ENCODE assay signal across 9 cellular contexts in the genomic region with DNA sequence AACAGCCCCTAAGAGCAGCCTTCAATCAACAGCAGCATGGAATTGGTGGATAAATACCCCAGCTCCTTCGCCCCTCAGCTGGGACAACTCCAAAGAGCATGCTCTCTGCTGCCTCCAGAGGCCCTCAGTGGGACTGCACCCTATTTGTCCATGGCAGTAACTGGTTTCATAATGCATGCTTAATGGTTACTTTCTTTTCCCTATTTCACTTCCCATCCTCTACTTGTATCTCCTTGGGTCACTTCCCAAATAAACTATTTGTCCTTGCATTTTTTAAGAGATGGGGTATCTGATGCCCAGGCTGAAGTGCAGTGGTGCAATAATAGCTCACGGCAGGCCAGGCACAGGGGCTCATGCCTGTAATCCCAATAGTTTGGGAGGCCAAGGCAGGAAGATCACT. TPM values are rescaled to one million over a fixed set of nuclear protein-coding genes. Genes with fewer than 3 reads are reported as not detected.
A peak's percentile ranks its signal among the peaks of the same experiment; 100 is the strongest.
DNase-seq lines count a peak whose midpoint lies in the region; ATAC-seq and TF ChIP-seq lines count a peak whose summit lies in the region.
"Had no signal": no experiment of that assay in that cellular context is flagged by ENCODE, and none has a peak within 500 bp of the region (broad histone marks: within the 10 kb centered on the region; RNA-seq: fewer than 3 reads in every experiment).

No MANE protein-coding gene starts in this region.

- no peaks in the 10 kb centered on the region for H3K9me3 ChIP-seq in MM.1S (replicated peaks; ENCODE audit: insufficient read depth, low read length)
- H3K9me3 ChIP-seq in upper lobe of right lung, result no peaks in the 10 kb centered on the region

- H3K27ac ChIP-seq in MM.1S (ENCODE audit: low read length), result no peak overlapping the region
- no peak overlapping the region for H3K27ac ChIP-seq in upper lobe of right lung
- H3K27ac ChIP-seq: SK-N-MC had no signal

- peak; percentile 96 for TF ChIP-seq CTCF in MM.1S (IDR thresholded peaks at IDR 0.05; ENCODE audit: low read length)
- peak; percentile 94 for TF ChIP-seq CTCF in natural killer cell (IDR thresholded peaks at IDR 0.05)
- TF ChIP-seq CTCF in upper lobe of right lung (IDR thresholded peaks at IDR 0.05), result peak; percentile 88

- no peaks in the 10 kb centered on the region for H3K79me2 ChIP-seq in MM.1S (ENCODE audit: low read length)

- H3K4me2 ChIP-seq in MM.1S (ENCODE audit: low read depth, low read length), result peak overlapping the region; percentile 25; the same call in 1 of the 2 replicates

- CTCF ChIA-PET in activated CD4-positive, alpha-beta T cell treated with anti-CD3 and anti-CD28 coated beads for 36 hours (lab: Charles Lee), result interaction anchor here (0.6 to 3.4 kb wide), 22 partner anchors 9 to 586 kb away, joined by 3 to 23 read pairs (median 4); a partner anchor contains a TSS

- no peak overlapping the region for H2AFZ ChIP-seq in MM.1S (ENCODE audit: low read length)

- intact Hi-C loops in activated CD4-positive, alpha-beta T cell treated with anti-CD3 and anti-CD28 coated beads for 36 hours (cut with DNase I, micrococcal nuclease), result loop anchor here in 1 of 2 experiments (2.0 kb wide), 1 partner anchor 16 kb away; no protein-coding TSS in a partner anchor
- intact Hi-C loops in dendritic cell treated with granulocyte-macrophage colony-stimulating factor and Interleukin-4, amounts not matched to agents 40 ng/mL and 50 ng/mL, for 4 days (cut with micrococcal nuclease), result loop anchor here (5.0 kb wide), 1 partner anchor 120 kb away; no protein-coding TSS in a partner anchor
- intact Hi-C loops in natural killer cell (cut with micrococcal nuclease) (no loop called here), upper lobe of right lung (cut with DNase I) (no loop called here)

- H3K27me3 ChIP-seq in MM.1S (replicated peaks; ENCODE audit: insufficient read depth, low read length) (peaks cover 9% of the 10 kb centered on the region), upper lobe of right lung (no peaks in the 10 kb centered on the region)

- H3K4me1 ChIP-seq in MM.1S (ENCODE audit: low read length), result 0 out of 2 replicates have a peak, but pooled peaks cover 3% of the 10 kb centered on the region
- H3K4me1 ChIP-seq in upper lobe of right lung, result peaks cover 13% of the 10 kb centered on the region

- DNase-seq in ELF-1 (ENCODE audit: low read depth, low spot score) (peak; percentile 37), MM.1S (peak; percentile 60), natural killer cell (peak; percentile 77), upper lobe of right lung (peak; percentile 81)
- DNase-seq in activated CD4-positive, alpha-beta T cell treated with anti-CD3 and anti-CD28 coated beads for 36 hours, result peak; percentile 84

- peaks cover 24% of the 10 kb centered on the region for H3K4me1 Mint-ChIP-seq in activated CD4-positive, alpha-beta T cell treated with anti-CD3 and anti-CD28 coated beads for 36 hours
- peaks cover 22% of the 10 kb centered on the region for H3K4me1 Mint-ChIP-seq in dendritic cell treated with granulocyte-macrophage colony-stimulating factor and Interleukin-4, amounts not matched to agents 40 ng/mL and 50 ng/mL, for 4 days (ENCODE audit: low read depth)
- peaks cover 12 to 15% of the 10 kb centered on the region in 2 donors for H3K4me1 Mint-ChIP-seq in natural killer cell

- ATAC-seq in activated CD4-positive, alpha-beta T cell treated with anti-CD3 and anti-CD28 coated beads for 36 hours, result peak; percentile 38
- ATAC-seq in natural killer cell (peak; percentile 88 to 94 (median 91)), upper lobe of right lung (peak; percentile 81), GM19324 (IDR thresholded peaks at IDR 0.05; ENCODE audit: low FRiP score, unreplicated experiment) (no peak), HG03108 (IDR thresholded peaks at IDR 0.05; ENCODE audit: unreplicated experiment) (no peak)

- no peak overlapping the region for H3K27ac Mint-ChIP-seq in activated CD4-positive, alpha-beta T cell treated with anti-CD3 and anti-CD28 coated beads for 36 hours
- peak overlapping the region; percentile 83 for H3K27ac Mint-ChIP-seq in dendritic cell treated with granulocyte-macrophage colony-stimulating factor and Interleukin-4, amounts not matched to agents 40 ng/mL and 50 ng/mL, for 4 days
- H3K27ac Mint-ChIP-seq in natural killer cell, result peak overlapping the region in 1 of 2 donors; percentile 45

- no peaks in the 10 kb centered on the region for H3K36me3 ChIP-seq in MM.1S (replicated peaks; ENCODE audit: insufficient read depth, low read length)
- H3K36me3 ChIP-seq in upper lobe of right lung, result no peaks in the 10 kb centered on the region

- H3F3A ChIP-seq in MM.1S (ENCODE audit: insufficient read depth, low read length), result no peaks in the 10 kb centered on the region

- POLR2A ChIA-PET in activated CD4-positive, alpha-beta T cell treated with anti-CD3 and anti-CD28 coated beads for 36 hours (lab: Charles Lee), result no interaction called here

- H3K9me2 ChIP-seq in MM.1S (replicated peaks; ENCODE audit: insufficient read depth, low read length), result no peaks in the 10 kb centered on the region

- no peaks in the 10 kb centered on the region for H3K9me3 Mint-ChIP-seq in activated CD4-positive, alpha-beta T cell treated with anti-CD3 and anti-CD28 coated beads for 36 hours (ENCODE audit: low read depth)
- H3K9me3 Mint-ChIP-seq in dendritic cell treated with granulocyte-macrophage colony-stimulating factor and Interleukin-4, amounts not matched to agents 40 ng/mL and 50 ng/mL, for 4 days, result no peaks in the 10 kb centered on the region
- no peaks in the 10 kb centered on the region for H3K9me3 Mint-ChIP-seq in natural killer cell

- no peak overlapping the region for H3K4me3 Mint-ChIP-seq in activated CD4-positive, alpha-beta T cell treated with anti-CD3 and anti-CD28 coated beads for 36 hours
- peak overlapping the region; percentile 41 for H3K4me3 Mint-ChIP-seq in dendritic cell treated with granulocyte-macrophage colony-stimulating factor and Interleukin-4, amounts not matched to agents 40 ng/mL and 50 ng/mL, for 4 days
- no peak overlapping the region for H3K4me3 Mint-ChIP-seq in natural killer cell

- H4K20me1 ChIP-seq in MM.1S (ENCODE audit: insufficient read depth, low read length), result no peaks in the 10 kb centered on the region

- H3K36me3 Mint-ChIP-seq in activated CD4-positive, alpha-beta T cell treated with anti-CD3 and anti-CD28 coated beads for 36 hours (ENCODE audit: low read depth), result no peaks in the 10 kb centered on the region
- no peaks in the 10 kb centered on the region for H3K36me3 Mint-ChIP-seq in dendritic cell treated with granulocyte-macrophage colony-stimulating factor and Interleukin-4, amounts not matched to agents 40 ng/mL and 50 ng/mL, for 4 days (ENCODE audit: low read depth)
- H3K36me3 Mint-ChIP-seq in natural killer cell, result no peaks in the 10 kb centered on the region

- H3K4me3 ChIP-seq in MM.1S (ENCODE audit: low read length) (no peak overlapping the region), upper lobe of right lung (no peak overlapping the region)
- H3K4me3 ChIP-seq: SK-N-MC had no signal

- H3K9ac ChIP-seq in MM.1S (ENCODE audit: low read length), result no peak overlapping the region

- H3K27me3 Mint-ChIP-seq in activated CD4-positive, alpha-beta T cell treated with anti-CD3 and anti-CD28 coated beads for 36 hours, result no peaks in the 10 kb centered on the region
- peaks cover 2% of the 10 kb centered on the region for H3K27me3 Mint-ChIP-seq in dendritic cell treated with granulocyte-macrophage colony-stimulating factor and Interleukin-4, amounts not matched to agents 40 ng/mL and 50 ng/mL, for 4 days
- peaks cover 0 to 4% of the 10 kb centered on the region in 2 donors for H3K27me3 Mint-ChIP-seq in natural killer cell (ENCODE audit: low read depth in 2 of 2)

RNA-seq across cellular contexts. Expression of a gene that starts 13.5 kb away (rescaled TPM):
- 100 to 1,000 TPM; 362 to 416 TPM for total RNA-seq in activated CD4-positive, alpha-beta T cell treated with anti-CD3 and anti-CD28 coated beads for 36 hours
- total RNA-seq in natural killer cell (100 to 1,000 TPM; 239 to 283 (median 266) TPM), upper lobe of right lung (386 TPM)

RNA-seq across cellular contexts. Expression of a gene that starts 48.9 kb away (rescaled TPM):
- 100 to 1,000 TPM; 165 to 218 TPM for total RNA-seq in activated CD4-positive, alpha-beta T cell treated with anti-CD3 and anti-CD28 coated beads for 36 hours
- total RNA-seq in natural killer cell (100 to 1,000 TPM; 137 to 161 (median 149) TPM), upper lobe of right lung (101 TPM)

Comparison
In these comparisons a context has a peak if more than half of its experiments do, and no peak if none do; other contexts are left out.
1. ATAC-seq: peak in activated CD4-positive, alpha-beta T cell treated with anti-CD3 and anti-CD28 coated beads for 36 hours (single experiment), natural killer cell (3 of 3) and upper lobe of right lung (single experiment); none in GM19324 (single experiment) and HG03108 (single experiment).
2. Peak in every context shown above with its lines, with median percentiles within 50 percentile points of each other: DNase-seq and CTCF ChIP-seq.